ENCODE assay signal across 8 cellular contexts in the genomic region with DNA sequence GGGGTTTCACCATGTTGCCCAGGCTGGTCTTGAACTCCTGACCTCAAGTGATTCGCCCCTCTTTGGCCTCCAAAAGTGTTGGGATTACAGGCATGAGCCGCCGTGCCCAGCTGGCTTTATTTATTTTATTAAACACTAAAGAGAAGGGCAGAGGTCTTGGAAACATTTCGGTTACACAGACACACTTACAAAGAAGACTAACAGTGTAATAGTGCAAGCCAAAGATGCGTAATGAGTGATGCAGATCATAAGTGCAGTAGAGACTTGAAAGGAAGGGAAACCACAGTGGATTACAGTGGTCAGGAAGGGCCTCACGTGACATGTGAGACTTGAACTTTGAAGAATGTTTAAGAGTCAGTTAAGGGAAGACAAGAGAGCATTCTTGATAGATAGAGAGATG.
A peak's percentile ranks its signal among the peaks of the same experiment; 100 is the strongest.
DNase-seq lines count a peak whose midpoint lies in the region; ATAC-seq, FAIRE-seq and TF ChIP-seq lines count a peak whose summit lies in the region.

No MANE protein-coding gene starts in this region.

- TF ChIP-seq CTCF in epithelial cell of esophagus (IDR thresholded peaks at IDR 0.05; ENCODE audit: insufficient read depth, low read depth, low read length, missing control alignments) (no peak), D721Med (IDR thresholded peaks at IDR 0.05; ENCODE audit: insufficient read depth, missing control alignments) (no peak)

- peak; percentile 41 for DNase-seq in activated CD4-positive, alpha-beta T cell treated with anti-CD3 and anti-CD28 coated beads for 1 hour
- peak; percentile 55 for DNase-seq in epithelial cell of esophagus (ENCODE audit: low read depth)
- peak; percentile 72 for DNase-seq in stimulated activated CD8-positive, alpha-beta memory T cell treated with anti-CD3 and anti-CD28 coated beads, Interleukin-4, amount 100 ng/mL, for 48 hours
- DNase-seq in medulla oblongata (ENCODE audit: extremely low spot score), result no peak
- DNase-seq in D721Med (ENCODE audit: insufficient read length, low spot score), result no peak

- ATAC-seq in GM18870 (IDR thresholded peaks at IDR 0.05; ENCODE audit: unreplicated experiment), result peak; percentile 65
- ATAC-seq in HG03442 (IDR thresholded peaks at IDR 0.05; ENCODE audit: unreplicated experiment), result peak; percentile 81
- no peak for ATAC-seq in HG02759 (IDR thresholded peaks at IDR 0.05; ENCODE audit: unreplicated experiment)

- no peak overlapping the region for H3K4me3 ChIP-seq in epithelial cell of esophagus (ENCODE audit: low read length)

- no peak for FAIRE-seq in D721Med (lab: Jason Lieb, UNC)

Comparison
In these comparisons a context has a peak if more than half of its experiments do, and no peak if none do; other contexts are left out.
1. DNase-seq: peak in activated CD4-positive, alpha-beta T cell treated with anti-CD3 and anti-CD28 coated beads for 1 hour (single experiment), epithelial cell of esophagus (single experiment) and stimulated activated CD8-positive, alpha-beta memory T cell treated with anti-CD3 and anti-CD28 coated beads, Interleukin-4, amount 100 ng/mL, for 48 hours (single experiment); none in medulla oblongata (single experiment) and D721Med (single experiment).